ENCODE assay signal across 17 cellular contexts in genomic region chr17:81695801-81696200, GRCh38.
"Had no signal": no experiment of that assay in that cellular context is flagged by ENCODE, and none has a peak within 500 bp of the region (broad histone marks: within the 10 kb centered on the region; RNA-seq: fewer than 3 reads in every experiment).

No MANE protein-coding gene starts in this region.

- H3K27me3 ChIP-seq: dorsolateral prefrontal cortex, heart left ventricle, neutrophil, sigmoid colon, tibial artery, upper lobe of right lung had no signal

- FAIRE-seq: frontal cortex had no signal

- H3K4me3 ChIP-seq: coronary artery, dorsolateral prefrontal cortex, heart left ventricle, psoas muscle, sigmoid colon, skin epidermis, tibial artery, upper lobe of right lung had no signal

- DNase-seq: dorsolateral prefrontal cortex; effector CD8-positive, alpha-beta T cell; heart left ventricle; hippocampal formation; left colon; mesendoderm; naive B cell; psoas muscle; retina; sigmoid colon; stimulated activated naive CD4-positive, alpha-beta T cell treated with Interleukin-2 at 50 U/mL for 16 hours; tibial artery; upper lobe of right lung had no signal

- H3K9me3 ChIP-seq: heart left ventricle, neutrophil, psoas muscle, sigmoid colon, tibial artery, upper lobe of right lung had no signal

- H3K27ac ChIP-seq: coronary artery, dorsolateral prefrontal cortex, neutrophil, sigmoid colon, skin epidermis, tibial artery, upper lobe of right lung had no signal
